Comparison of ENCODE assay signal across 22 cellular contexts in genomic region chr9:89779816-89780215, GRCh38.
"Had no signal": no experiment of that assay in that cellular context is flagged by ENCODE, and none has a peak within 500 bp of the region (broad histone marks: within the 10 kb centered on the region; RNA-seq: fewer than 3 reads in every experiment).

No MANE protein-coding gene starts in this region.

- H3K27ac ChIP-seq: colonic mucosa, esophagus muscularis mucosa, psoas muscle, spleen, thoracic aorta, transverse colon had no signal

- H3K27me3 ChIP-seq: colonic mucosa, spleen, transverse colon had no signal

- H3K4me1 ChIP-seq: colonic mucosa, psoas muscle had no signal

- H3K27ac Mint-ChIP-seq: dendritic cell treated with granulocyte-macrophage colony-stimulating factor and Interleukin-4, amounts not matched to agents 40 ng/mL and 50 ng/mL, for 4 days; memory B cell; mesothelial cell of epicardium; natural killer cell treated with Interleukin-12 subunit alpha and Interleukin-12 subunit beta and Interleukin-15 and Interleukin-18, amount 100 ng/mL, for 72 hours; stimulated activated naive CD8-positive, alpha-beta T cell treated with anti-CD3 and anti-CD28 coated beads, Interleukin-15, Interleukin-2, amounts not matched to agents 100 ng/mL and 50 ng/mL, for 24 hours had no signal

- H3K9me3 Mint-ChIP-seq: central memory CD8-positive, alpha-beta T cell; dendritic cell treated with granulocyte-macrophage colony-stimulating factor and Interleukin-4, amounts not matched to agents 40 ng/mL and 50 ng/mL, for 4 days; memory B cell; mesothelial cell of epicardium; naive B cell; natural killer cell treated with Interleukin-12 subunit alpha and Interleukin-12 subunit beta and Interleukin-15 and Interleukin-18, amount 100 ng/mL, for 72 hours; stimulated activated naive B cell treated with anti-CD40 and anti-IgM and Interleukin-4, amounts not matched to agents 10 μg/mL and 1 μg/mL and 100 μg/mL, for 72 hours; stimulated activated naive CD8-positive, alpha-beta T cell treated with anti-CD3 and anti-CD28 coated beads, Interleukin-15, Interleukin-2, amounts not matched to agents 100 ng/mL and 50 ng/mL, for 24 hours had no signal

- H3K4me3 ChIP-seq: colonic mucosa, esophagus muscularis mucosa, lung, mucosa of descending colon, psoas muscle, skin epidermis, spleen, thoracic aorta, transverse colon had no signal

- ATAC-seq: left lobe of liver; mucosa of descending colon; natural killer cell treated with Interleukin-12 subunit alpha and Interleukin-12 subunit beta and Interleukin-15 and Interleukin-18, amount 100 ng/mL, for 72 hours; psoas muscle; right cardiac atrium; stimulated activated naive B cell treated with anti-CD40 and anti-IgM and Interleukin-4, amounts not matched to agents 10 μg/mL and 1 μg/mL and 100 μg/mL, for 72 hours had no signal

- H3K4me1 Mint-ChIP-seq: central memory CD8-positive, alpha-beta T cell had no signal

- H3K9me3 ChIP-seq: colonic mucosa, esophagus muscularis mucosa, mucosa of descending colon, psoas muscle, spleen, thoracic aorta, transverse colon had no signal

- H3K36me3 ChIP-seq: colonic mucosa, esophagus muscularis mucosa, spleen, thoracic aorta, transverse colon had no signal

- H3K36me3 Mint-ChIP-seq: memory B cell; mesothelial cell of epicardium; naive B cell; natural killer cell treated with Interleukin-12 subunit alpha and Interleukin-12 subunit beta and Interleukin-15 and Interleukin-18, amount 100 ng/mL, for 72 hours; stimulated activated naive B cell treated with anti-CD40 and anti-IgM and Interleukin-4, amounts not matched to agents 10 μg/mL and 1 μg/mL and 100 μg/mL, for 72 hours had no signal

- DNase-seq: colonic mucosa; effector memory CD4-positive, alpha-beta T cell; mucosa of descending colon; naive B cell; nucleus accumbens; psoas muscle; right cardiac atrium; spleen; stimulated activated CD4-positive, alpha-beta T cell treated with anti-CD3 and anti-CD28 coated beads, Interleukin-2, amount 100 ng/mL, for 48 hours; stimulated activated naive B cell treated with anti-CD40 and anti-IgM and Interleukin-4, amounts not matched to agents 10 μg/mL and 1 μg/mL and 100 μg/mL, for 72 hours; transverse colon had no signal

- H3K4me3 Mint-ChIP-seq: central memory CD8-positive, alpha-beta T cell; dendritic cell treated with granulocyte-macrophage colony-stimulating factor and Interleukin-4, amounts not matched to agents 40 ng/mL and 50 ng/mL, for 4 days; memory B cell; mesothelial cell of epicardium; natural killer cell treated with Interleukin-12 subunit alpha and Interleukin-12 subunit beta and Interleukin-15 and Interleukin-18, amount 100 ng/mL, for 72 hours; stimulated activated naive B cell treated with anti-CD40 and anti-IgM and Interleukin-4, amounts not matched to agents 10 μg/mL and 1 μg/mL and 100 μg/mL, for 72 hours; stimulated activated naive CD8-positive, alpha-beta T cell treated with anti-CD3 and anti-CD28 coated beads, Interleukin-15, Interleukin-2, amounts not matched to agents 100 ng/mL and 50 ng/mL, for 24 hours had no signal

- H3K27me3 Mint-ChIP-seq: stimulated activated naive CD8-positive, alpha-beta T cell treated with anti-CD3 and anti-CD28 coated beads, Interleukin-15, Interleukin-2, amounts not matched to agents 100 ng/mL and 50 ng/mL, for 24 hours had no signal
